26 cellular contexts compared by ENCODE assay signal in genomic region chr21:35169574-35169973, GRCh38.
DNase-seq lines count a peak whose midpoint lies in the region; ATAC-seq, FAIRE-seq and TF ChIP-seq lines count a peak whose summit lies in the region.
"Had no signal": no experiment of that assay in that cellular context is flagged by ENCODE, and none has a peak within 500 bp of the region (broad histone marks: within the 10 kb centered on the region; RNA-seq: fewer than 3 reads in every experiment).

No MANE protein-coding gene starts in this region.

- H3K4me3 Mint-ChIP-seq in MCF 10A (ENCODE audit: unreplicated experiment), result no peak overlapping the region
- H3K4me3 Mint-ChIP-seq: B cell; CD14-positive monocyte; CD4-positive, CD25-positive, alpha-beta regulatory T cell; CD8-positive, alpha-beta memory T cell had no signal

- POLR2A ChIA-PET in MCF 10A (lab: Yijun Ruan, JAX) (interaction anchor here (1.1 to 1.6 kb wide), 3 partner anchors 9 to 373 kb away, joined by 3 to 4 read pairs (median 3); no protein-coding TSS in a partner anchor), GM12878 (lab: Charles Lee) (no interaction called here), GM10248 (lab: Yijun Ruan, JAX) (no interaction called here)

- SMC1A ChIA-PET in GM12878 (lab: Charles Lee; ENCODE audit: uncharacterized antibody, unreplicated experiment), result no interaction called here

- no peaks in the 10 kb centered on the region for H3K36me3 ChIP-seq in mammary epithelial cell (ENCODE audit: insufficient read depth, low read length)
- H3K36me3 ChIP-seq in OCI-LY1 (ENCODE audit: insufficient read depth, low read length), result no peaks in the 10 kb centered on the region
- no peaks in the 10 kb centered on the region for H3K36me3 ChIP-seq in GM12878 (ENCODE audit: control insufficient read depth in 2 of 2, insufficient read depth in 2 of 2, low read length in 1 of 2)
- no peaks in the 10 kb centered on the region for H3K36me3 ChIP-seq in esophagus (ENCODE audit: control insufficient read depth in 2 of 2, insufficient read depth in 2 of 2, low read length in 1 of 2)
- no peaks in the 10 kb centered on the region for H3K36me3 ChIP-seq in BE2C
- no peaks in the 10 kb centered on the region for H3K36me3 ChIP-seq in suprapubic skin
- H3K36me3 ChIP-seq: BLaER1 had no signal

- RAD21 ChIA-PET in GM12878 (lab: Charles Lee; ENCODE audit: unreplicated experiment), result no interaction called here

- no peaks in the 10 kb centered on the region for H3K9me2 ChIP-seq in OCI-LY1 (ENCODE audit: low read depth, low read length)

- no peak for ATAC-seq in GM12878
- ATAC-seq: A549 had no signal

- H3F3A ChIP-seq in OCI-LY1 (ENCODE audit: insufficient read depth, low read length), result no peaks in the 10 kb centered on the region

- H3K27ac Mint-ChIP-seq in MCF 10A (ENCODE audit: low read depth, unreplicated experiment), result peak overlapping the region; percentile 42
- H3K27ac Mint-ChIP-seq: B cell; CD14-positive monocyte; CD4-positive, CD25-positive, alpha-beta regulatory T cell had no signal

- H3K9me3 Mint-ChIP-seq in MCF 10A (ENCODE audit: unreplicated experiment), result peaks cover 6% of the 10 kb centered on the region

- TF ChIP-seq POLR2A in GM12878 (IDR thresholded peaks at IDR 0.05; ENCODE audit: low read depth, low read length) (no peak), suprapubic skin (IDR thresholded peaks at IDR 0.05) (no peak)

- intact Hi-C loops in MCF 10A (cut with micrococcal nuclease) (no loop called here), mammary epithelial cell (cut with micrococcal nuclease) (no loop called here), GM12878 (cut with micrococcal nuclease; ENCODE audit: unreplicated experiment) (no loop called here)

- H3K36me3 Mint-ChIP-seq in MCF 10A (ENCODE audit: insufficient read depth, unreplicated experiment), result no peaks in the 10 kb centered on the region
- H3K36me3 Mint-ChIP-seq: CD14-positive monocyte; CD4-positive, alpha-beta memory T cell; CD4-positive, CD25-positive, alpha-beta regulatory T cell; CD8-positive, alpha-beta memory T cell had no signal

- dilution Hi-C loops in mammary epithelial cell (cut with HindIII; ENCODE audit: low sequenced_read_pairs), result no loop called here

- H3K27me3 Mint-ChIP-seq in MCF 10A (ENCODE audit: insufficient read depth, unreplicated experiment), result no peaks in the 10 kb centered on the region
- H3K27me3 Mint-ChIP-seq: B cell; CD4-positive, alpha-beta memory T cell had no signal

- CTCF ChIA-PET in MCF 10A (lab: Yijun Ruan, JAX) (interaction anchor here (0.6 to 1.1 kb wide), 2 partner anchors 9 to 786 kb away, joined by 3 read pairs; no protein-coding TSS in a partner anchor), mammary epithelial cell (lab: Charles Lee; ENCODE audit: low non-redundant PET) (no interaction called here), GM12878 (lab: Yijun Ruan, JAX) (no interaction called here), GM10248 (lab: Yijun Ruan, JAX) (interaction anchor here (1.2 to 3.2 kb wide), 4 partner anchors 9 to 23 kb away, joined by 3 to 15 read pairs (median 4); no protein-coding TSS in a partner anchor)

- H4K20me1 ChIP-seq in mammary epithelial cell (ENCODE audit: insufficient read depth, low read length) (no peaks in the 10 kb centered on the region), OCI-LY1 (ENCODE audit: insufficient read depth, low read length) (no peaks in the 10 kb centered on the region), GM12878 (ENCODE audit: control insufficient read depth, insufficient read depth) (no peaks in the 10 kb centered on the region)
- H4K20me1 ChIP-seq: BLaER1 had no signal

- no peaks in the 10 kb centered on the region for H3K27me3 ChIP-seq in mammary epithelial cell (ENCODE audit: insufficient read depth, low read length)
- H3K27me3 ChIP-seq in OCI-LY1 (ENCODE audit: insufficient read depth, low read length), result no peaks in the 10 kb centered on the region
- H3K27me3 ChIP-seq in GM12878 (replicated peaks in 1 of 2; ENCODE audit: control insufficient read depth in 2 of 2, insufficient read depth in 2 of 2, low read length in 1 of 2), result no peaks in the 10 kb centered on the region
- no peaks in the 10 kb centered on the region for H3K27me3 ChIP-seq in esophagus (ENCODE audit: control insufficient read depth in 1 of 2, insufficient read depth in 2 of 2, low read length in 2 of 2)
- no peaks in the 10 kb centered on the region for H3K27me3 ChIP-seq in BE2C
- H3K27me3 ChIP-seq in suprapubic skin, result no peaks in the 10 kb centered on the region
- H3K27me3 ChIP-seq: BLaER1 had no signal

- no peak for TF ChIP-seq EP300 in GM12878 (IDR thresholded peaks at IDR 0.05; ENCODE audit: borderline replicate concordance in 1 of 2, control insufficient read depth in 1 of 2, low read depth in 2 of 2, low read length in 2 of 2)
- no peak for TF ChIP-seq EP300 in suprapubic skin (IDR thresholded peaks at IDR 0.05)

- no peaks in the 10 kb centered on the region for H3K79me2 ChIP-seq in mammary epithelial cell (ENCODE audit: insufficient read depth, low read length)
- no peaks in the 10 kb centered on the region for H3K79me2 ChIP-seq in OCI-LY1 (ENCODE audit: insufficient read depth, low read length)
- no peaks in the 10 kb centered on the region for H3K79me2 ChIP-seq in GM12878 (ENCODE audit: control insufficient read depth, insufficient read depth, low read length)

- H3K4me2 ChIP-seq in mammary epithelial cell (ENCODE audit: insufficient read depth, low read depth, low read length), result no peak overlapping the region
- H3K4me2 ChIP-seq in OCI-LY1 (ENCODE audit: low read length), result no peak overlapping the region
- H3K4me2 ChIP-seq in GM12878 (ENCODE audit: control insufficient read depth, insufficient read depth), result no peak overlapping the region
- H3K4me2 ChIP-seq: A549 had no signal

- H3K4me1 Mint-ChIP-seq in MCF 10A (ENCODE audit: insufficient read depth, unreplicated experiment), result peaks cover 16% of the 10 kb centered on the region

- no peak for FAIRE-seq in GM12878 (lab: Jason Lieb, UNC)
- FAIRE-seq: A549, G401.6, GM12891, GM19239 had no signal

- in situ Hi-C loops in mammary epithelial cell (cut with MboI; ENCODE audit: low sequenced_read_pairs in 2 of 2) (no loop called here), GM12878 (cut with MboI) (no loop called here)

- H2AFZ ChIP-seq in mammary epithelial cell (ENCODE audit: low read depth, low read length) (no peak overlapping the region), OCI-LY1 (ENCODE audit: low read length) (no peak overlapping the region), GM12878 (ENCODE audit: control insufficient read depth, low read depth, low read length) (no peak overlapping the region)

- peaks cover 13% of the 10 kb centered on the region for H3K4me1 ChIP-seq in mammary epithelial cell (ENCODE audit: insufficient read depth, low read length)
- peaks cover 29% of the 10 kb centered on the region for H3K4me1 ChIP-seq in OCI-LY1 (ENCODE audit: insufficient read depth, low read length, severe bottlenecking)
- H3K4me1 ChIP-seq in GM12878 (ENCODE audit: control insufficient read depth, insufficient read depth, low read length), result no peaks in the 10 kb centered on the region
- H3K4me1 ChIP-seq in esophagus (ENCODE audit: control insufficient read depth in 2 of 2, insufficient read depth in 2 of 2, low read length in 1 of 2), result peaks cover 3 to 7% of the 10 kb centered on the region in 2 donors
- no peaks in the 10 kb centered on the region for H3K4me1 ChIP-seq in BE2C
- peaks cover 10% of the 10 kb centered on the region for H3K4me1 ChIP-seq in suprapubic skin
- H3K4me1 ChIP-seq: A549 had no signal

- H3K9me3 ChIP-seq in mammary epithelial cell (replicated peaks; ENCODE audit: insufficient read depth, low read length) (no peaks in the 10 kb centered on the region), OCI-LY1 (ENCODE audit: low read length) (0 out of 2 replicates have a peak, but pooled peaks cover 6% of the 10 kb centered on the region), GM12878 (replicated peaks; ENCODE audit: control insufficient read depth, insufficient read depth, low read length) (no peaks in the 10 kb centered on the region; the same call in 2 of the 3 replicates), esophagus (ENCODE audit: control insufficient read depth in 2 of 2, insufficient read depth in 1 of 2, low read depth in 1 of 2, low read length in 1 of 2) (peaks cover 0 to 3% of the 10 kb centered on the region in 2 donors), BE2C (peaks cover 3% of the 10 kb centered on the region; the same call in 1 of the 2 replicates), suprapubic skin (no peaks in the 10 kb centered on the region)
- H3K9me3 ChIP-seq: A549 had no signal

- 100% methylated on average over 1 of the region's 1 CpG for WGBS in mammary epithelial cell (ENCODE audit: low coverage, missing lambda C conversion rate)
- WGBS in GM12878 (ENCODE audit: insufficient coverage, insufficient replicate concordance, low lambda C conversion rate, missing lambda C conversion rate), result 67% methylated on average over 1 of the region's 1 CpG
- 74% methylated on average over 1 of the region's 1 CpG for WGBS in esophagus, 2 donors
- WGBS in suprapubic skin, result 78% methylated on average over 1 of the region's 1 CpG

- H3K9ac ChIP-seq in mammary epithelial cell (ENCODE audit: insufficient read depth, low read length), result no peak overlapping the region
- H3K9ac ChIP-seq in OCI-LY1 (ENCODE audit: low read length), result no peak overlapping the region
- H3K9ac ChIP-seq in GM12878 (ENCODE audit: control insufficient read depth, insufficient read depth, low read length), result no peak overlapping the region
- H3K9ac ChIP-seq: BLaER1 had no signal

- H3K27ac ChIP-seq in mammary epithelial cell (ENCODE audit: insufficient read depth, low read depth, low read length), result no peak overlapping the region
- H3K27ac ChIP-seq in OCI-LY1 (ENCODE audit: low read depth, low read length, poor library complexity, severe bottlenecking), result peak overlapping the region; percentile 42
- no peak overlapping the region for H3K27ac ChIP-seq in GM12878 (ENCODE audit: control insufficient read depth, insufficient read depth)
- peak overlapping the region; percentile 53 to 64 for H3K27ac ChIP-seq in esophagus (ENCODE audit: low read depth in 2 of 2, low read length in 1 of 2)
- H3K27ac ChIP-seq in suprapubic skin, result no peak overlapping the region
- H3K27ac ChIP-seq: 22Rv1, A549 had no signal

- BruUV-seq in MCF 10A (replicated peaks; lab: Mats Ljungman, UMichigan) (no TSS peak), mammary epithelial cell (replicated peaks; lab: Mats Ljungman, UMichigan) (no TSS peak), GM12878 (replicated peaks; lab: Mats Ljungman, UMichigan) (no TSS peak)

- TF ChIP-seq RAD21 in GM12878 (IDR thresholded peaks at IDR 0.05; ENCODE audit: insufficient read depth, low read depth, low read length), result no peak

- no peak overlapping the region for H3K4me3 ChIP-seq in mammary epithelial cell (replicated peaks in 1 of 3; ENCODE audit: insufficient read depth in 1 of 3, low read depth in 2 of 3, low read length in 3 of 3)
- H3K4me3 ChIP-seq in OCI-LY1 (ENCODE audit: low read depth, low read length, poor library complexity, severe bottlenecking), result no peak overlapping the region
- no peak overlapping the region for H3K4me3 ChIP-seq in GM12878
- no peak overlapping the region for H3K4me3 ChIP-seq in esophagus (ENCODE audit: low read depth in 1 of 2, low read length in 2 of 2)
- H3K4me3 ChIP-seq in BE2C (ENCODE audit: low read depth, low read length), result no peak overlapping the region
- H3K4me3 ChIP-seq in suprapubic skin, result no peak overlapping the region
- H3K4me3 ChIP-seq: A549, BLaER1 had no signal

- TF ChIP-seq CTCF in MCF 10A (IDR thresholded peaks at IDR 0.05; ENCODE audit: unreplicated experiment), result no peak
- no peak for TF ChIP-seq CTCF in mammary epithelial cell (conservative IDR thresholded peaks at IDR 0.05 in 1 of 2, IDR thresholded peaks at IDR 0.05 in 1 of 2; ENCODE audit: extremely low read depth in 1 of 2, insufficient read depth in 1 of 2, low read depth in 1 of 2, low read length in 2 of 2)
- no peak for TF ChIP-seq CTCF in OCI-LY1 (IDR thresholded peaks at IDR 0.05; ENCODE audit: low read length)
- TF ChIP-seq CTCF in GM12878 (IDR thresholded peaks at IDR 0.05 in 2 of 3, conservative IDR thresholded peaks at IDR 0.05 in 1 of 3; ENCODE audit: control insufficient read depth in 2 of 3, extremely low read depth in 1 of 3, insufficient read depth in 1 of 3, low read depth in 3 of 3, low read length in 3 of 3), result no peak
- no peak for TF ChIP-seq CTCF in GM10248 (IDR thresholded peaks at IDR 0.05; ENCODE audit: control extremely low read depth, extremely low read depth, low read depth, missing control alignments)
- TF ChIP-seq CTCF in BE2C (IDR thresholded peaks at IDR 0.05; ENCODE audit: low read depth, low read length), result no peak
- TF ChIP-seq CTCF in suprapubic skin (IDR thresholded peaks at IDR 0.05), result no peak

- no peak for DNase-seq in MCF 10A (ENCODE audit: unreplicated experiment)
- DNase-seq in mammary epithelial cell, result no peak
- DNase-seq in GM12878 (ENCODE audit: low read depth, low spot score), result no peak
- no peak for DNase-seq in GM10248 (ENCODE audit: extremely low spot score)
- no peak for DNase-seq in BE2C
- DNase-seq in suprapubic skin (ENCODE audit: low spot score in 2 of 2), result no peak
- DNase-seq: AML-193; C1 segment of cervical spinal cord; CD4-positive, alpha-beta memory T cell; CD4-positive, CD25-positive, alpha-beta regulatory T cell; CD8-positive, alpha-beta memory T cell; COR-L47; DMS 273 treated with DMSO at 0.1 percent for 48 hours; DMS153; DMS79 treated with DMSO at 0.1 percent for 48 hours; GF-D8 had no signal

Comparison
In these comparisons a context has a peak if more than half of its experiments do, and no peak if none do; other contexts are left out.
1. CTCF ChIA-PET loops: an anchor here in MCF 10A (0.6 to 1.1 kb wide) and GM10248 (1.2 to 3.2 kb wide); none called in mammary epithelial cell and GM12878.
2. H3K27ac ChIP-seq: peak in OCI-LY1 (single experiment) and esophagus (2 of 2); none in mammary epithelial cell (single experiment), GM12878 (single experiment) and suprapubic skin (single experiment).